In the genomic region with DNA sequence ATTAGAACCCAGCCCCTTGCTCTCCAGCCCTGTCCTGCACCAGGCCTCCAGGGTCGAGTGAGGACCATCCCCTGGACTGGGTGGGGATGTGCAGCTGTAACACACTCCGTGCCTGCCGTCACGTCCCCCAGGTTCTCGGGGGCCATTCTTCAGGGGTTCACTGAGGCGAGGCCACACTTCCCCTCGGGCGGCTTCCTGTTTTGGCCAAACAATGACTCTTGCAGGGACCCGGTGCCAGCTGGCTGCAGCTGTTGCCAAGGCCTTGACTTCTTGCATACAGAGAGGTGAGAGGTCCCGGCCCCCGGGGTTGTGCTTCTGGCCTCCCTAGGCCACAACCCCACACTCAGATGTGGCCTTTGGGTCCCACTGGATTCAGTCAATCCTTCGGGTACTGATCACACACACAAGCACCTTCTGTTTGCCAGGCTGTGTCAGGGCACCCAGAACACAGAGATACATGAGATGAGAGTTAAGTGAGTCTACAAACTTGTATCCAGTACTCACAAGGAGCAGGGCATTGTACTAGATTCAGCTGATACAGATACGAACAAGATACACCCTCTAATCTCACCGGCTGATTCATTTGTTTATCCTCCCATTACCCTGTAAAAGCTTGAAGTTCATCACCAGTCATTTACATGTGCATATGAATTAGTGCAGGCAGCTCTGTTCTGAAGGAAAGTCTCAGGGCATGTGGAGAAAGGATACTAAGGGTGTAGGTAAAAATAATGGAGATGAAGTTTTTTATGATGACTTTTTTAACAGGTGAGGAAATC, we compare ENCODE assay signal across 10 cellular contexts. TPM values are rescaled to one million over a fixed set of nuclear protein-coding genes. Genes with fewer than 3 reads are reported as not detected.
DNase-seq lines count a peak whose midpoint lies in the region; ATAC-seq and TF ChIP-seq lines count a peak whose summit lies in the region.
"Had no signal": no experiment of that assay in that cellular context is flagged by ENCODE, and none has a peak within 500 bp of the region (broad histone marks: within the 10 kb centered on the region; RNA-seq: fewer than 3 reads in every experiment).

No MANE protein-coding gene starts in this region.

- H3K36me3 Mint-ChIP-seq in activated T-cell treated with anti-CD3 and anti-CD28 coated beads, Interleukin-2, amount 50 U/mL, for 24 hours (ENCODE audit: low read depth) = no peaks in the 10 kb centered on the region
- no peaks in the 10 kb centered on the region for H3K36me3 Mint-ChIP-seq in activated B cell treated with CpG ODN at 0.5 μM for 24 hours (ENCODE audit: low read depth)
- H3K36me3 Mint-ChIP-seq: activated naive CD8-positive, alpha-beta T cell treated with anti-CD3 and anti-CD28 coated beads, Interleukin-2, amount 10 ng/mL, durations not matched to agents 7 days and 5 days had no signal

- H3K4me3 ChIP-seq in tibial artery (no peak overlapping the region), GM23248 (no peak overlapping the region), smooth muscle cell (no peak overlapping the region)

- no peaks in the 10 kb centered on the region for H3K9me2 ChIP-seq in GM23248 (ENCODE audit: insufficient read depth)

- H3K27ac ChIP-seq in tibial artery (no peak overlapping the region), GM23248 (no peak overlapping the region), smooth muscle cell (ENCODE audit: low read depth) (no peak overlapping the region)

- H3F3A ChIP-seq in GM23248 (ENCODE audit: insufficient read depth) (no peaks in the 10 kb centered on the region), smooth muscle cell (ENCODE audit: low read depth) (no peaks in the 10 kb centered on the region)

- H3K9ac ChIP-seq in GM23248 = no peak overlapping the region
- no peak overlapping the region for H3K9ac ChIP-seq in smooth muscle cell (ENCODE audit: low read depth)

- H3K4me2 ChIP-seq in GM23248 (ENCODE audit: unreplicated experiment) (no peak overlapping the region), smooth muscle cell (no peak overlapping the region)

- H3K79me2 ChIP-seq in GM23248 (ENCODE audit: insufficient read depth) (no peaks in the 10 kb centered on the region), smooth muscle cell (ENCODE audit: low read depth) (no peaks in the 10 kb centered on the region)

- H3K4me1 ChIP-seq in tibial artery (peaks cover 0 to 21% (median 7%) of the 10 kb centered on the region in 4 donors), GM23248 (ENCODE audit: insufficient read depth) (no peaks in the 10 kb centered on the region), smooth muscle cell (ENCODE audit: low read depth) (peaks cover 8% of the 10 kb centered on the region)

- 75% methylated on average over 14 of the region's 14 CpGs for WGBS in GM23248 (ENCODE audit: low coverage in 1 of 2, low lambda C conversion rate in 2 of 2, missing lambda C conversion rate in 2 of 2), 2 experiments
- 87% methylated on average over 14 of the region's 14 CpGs for WGBS in smooth muscle cell (ENCODE audit: low lambda C conversion rate)

- H3K9me3 Mint-ChIP-seq in activated T-cell treated with anti-CD3 and anti-CD28 coated beads, Interleukin-2, amount 50 U/mL, for 24 hours = no peaks in the 10 kb centered on the region
- no peaks in the 10 kb centered on the region for H3K9me3 Mint-ChIP-seq in activated B cell treated with CpG ODN at 0.5 μM for 24 hours
- H3K9me3 Mint-ChIP-seq: activated naive CD8-positive, alpha-beta T cell treated with anti-CD3 and anti-CD28 coated beads, Interleukin-2, amount 10 ng/mL, durations not matched to agents 7 days and 5 days had no signal

- H3K27me3 ChIP-seq in tibial artery (no peaks in the 10 kb centered on the region), GM23248 (replicated peaks; ENCODE audit: insufficient read depth) (peaks cover 3% of the 10 kb centered on the region; the same call in 1 of the 2 replicates), smooth muscle cell (ENCODE audit: low read depth) (no peaks in the 10 kb centered on the region)

- POLR2A ChIA-PET in activated B cell treated with CpG ODN at 0.5 μM for 24 hours (lab: Charles Lee) = interaction anchor here (1.0 to 4.2 kb wide), 6 partner anchors 8 to 49 kb away, joined by 3 to 59 read pairs (median 13); a partner anchor contains a TSS

- peaks cover 31% of the 10 kb centered on the region for H3K27me3 Mint-ChIP-seq in activated T-cell treated with anti-CD3 and anti-CD28 coated beads, Interleukin-2, amount 50 U/mL, for 24 hours
- peaks cover 9% of the 10 kb centered on the region for H3K27me3 Mint-ChIP-seq in activated B cell treated with CpG ODN at 0.5 μM for 24 hours

- peak; percentile 20 for DNase-seq in activated T-cell treated with anti-CD3 and anti-CD28 coated beads, Interleukin-2, amount 50 U/mL, for 24 hours
- no peak for DNase-seq in activated T-cell treated with anti-CD3 and anti-CD28 coated beads, Interleukin-2, amount 50 U/mL, for 1 hour
- DNase-seq in activated B cell treated with CpG ODN at 0.5 μM for 24 hours (peak; percentile 64), tibial artery (peak; percentile 77 to 81), NCI-H1417 (lab: John Stamatoyannopoulos, UW) (no peak), GM23248 (no peak), smooth muscle cell (lab: John Stamatoyannopoulos, UW; ENCODE audit: unreplicated experiment) (no peak)
- DNase-seq: activated naive CD8-positive, alpha-beta T cell treated with anti-CD3 and anti-CD28 coated beads, Interleukin-2, amount 10 ng/mL, durations not matched to agents 7 days and 5 days had no signal

- TF ChIP-seq CTCF in activated B cell treated with CpG ODN at 0.5 μM for 24 hours (IDR thresholded peaks at IDR 0.05) = no peak
- no peak for TF ChIP-seq CTCF in tibial artery (IDR thresholded peaks at IDR 0.05)
- no peak for TF ChIP-seq CTCF in smooth muscle cell (IDR thresholded peaks at IDR 0.05; ENCODE audit: borderline replicate concordance, insufficient read depth, poor library complexity, severe bottlenecking)

- no peak overlapping the region for H2AFZ ChIP-seq in GM23248
- no peak overlapping the region for H2AFZ ChIP-seq in smooth muscle cell (ENCODE audit: low read depth)

- H3K9me3 ChIP-seq in tibial artery (no peaks in the 10 kb centered on the region), GM23248 (ENCODE audit: low read depth) (no peaks in the 10 kb centered on the region), smooth muscle cell (replicated peaks; ENCODE audit: low read depth) (no peaks in the 10 kb centered on the region)

- no peak overlapping the region for H3K27ac Mint-ChIP-seq in activated T-cell treated with anti-CD3 and anti-CD28 coated beads, Interleukin-2, amount 50 U/mL, for 24 hours
- peak overlapping the region; percentile 85 for H3K27ac Mint-ChIP-seq in activated B cell treated with CpG ODN at 0.5 μM for 24 hours
- H3K27ac Mint-ChIP-seq: activated naive CD8-positive, alpha-beta T cell treated with anti-CD3 and anti-CD28 coated beads, Interleukin-2, amount 10 ng/mL, durations not matched to agents 7 days and 5 days had no signal

- no peak overlapping the region for H3K4me3 Mint-ChIP-seq in activated T-cell treated with anti-CD3 and anti-CD28 coated beads, Interleukin-2, amount 50 U/mL, for 24 hours
- peak overlapping the region; percentile 50 for H3K4me3 Mint-ChIP-seq in activated B cell treated with CpG ODN at 0.5 μM for 24 hours
- H3K4me3 Mint-ChIP-seq: activated naive CD8-positive, alpha-beta T cell treated with anti-CD3 and anti-CD28 coated beads, Interleukin-2, amount 10 ng/mL, durations not matched to agents 7 days and 5 days had no signal

- H3K4me1 Mint-ChIP-seq in activated T-cell treated with anti-CD3 and anti-CD28 coated beads, Interleukin-2, amount 50 U/mL, for 24 hours (ENCODE audit: low read depth) = peaks cover 8% of the 10 kb centered on the region
- peaks cover 67% of the 10 kb centered on the region for H3K4me1 Mint-ChIP-seq in activated B cell treated with CpG ODN at 0.5 μM for 24 hours

- intact Hi-C loops in activated B cell treated with CpG ODN at 0.5 μM for 24 hours (cut with micrococcal nuclease) (loop anchor here (1.0 to 2.0 kb wide), 2 partner anchors 8 to 35 kb away; no protein-coding TSS in a partner anchor), tibial artery (cut with DNase I; ENCODE audit: low total_unique reads) (no loop called here)

- ATAC-seq in HG03066 (IDR thresholded peaks at IDR 0.05; ENCODE audit: low read depth, unreplicated experiment) (peak; percentile 89), activated B cell treated with CpG ODN at 0.5 μM for 24 hours (ENCODE audit: low read depth) (peak; percentile 90)
- ATAC-seq: left colon had no signal

- no peaks in the 10 kb centered on the region for H3K36me3 ChIP-seq in tibial artery
- no peaks in the 10 kb centered on the region for H3K36me3 ChIP-seq in GM23248 (ENCODE audit: low read depth)
- H3K36me3 ChIP-seq in smooth muscle cell (ENCODE audit: low read depth) = no peaks in the 10 kb centered on the region

- no peaks in the 10 kb centered on the region for H4K20me1 ChIP-seq in GM23248 (ENCODE audit: insufficient read depth)
- H4K20me1 ChIP-seq in smooth muscle cell (ENCODE audit: low read depth) = no peaks in the 10 kb centered on the region

- CTCF ChIA-PET in activated B cell treated with CpG ODN at 0.5 μM for 24 hours (lab: Charles Lee) = interaction anchor here (1.1 to 1.6 kb wide), 4 partner anchors 10 to 43 kb away, joined by 3 to 6 read pairs (median 4); no protein-coding TSS in a partner anchor

- in situ Hi-C loops in GM23248 (cut with MboI) = no loop called here

RNA-seq across cellular contexts. Expression of a gene that starts 32.9 kb away (rescaled TPM):
- total RNA-seq in activated B cell treated with CpG ODN at 0.5 μM for 24 hours (25.8 and 27.8 TPM in 2 replicates), smooth muscle cell (147 and 171 TPM in 2 replicates)
- 4.2 and 7.9 TPM in 2 replicates for total RNA-seq in GM23248 (2014; rRNA removed; shearing (Covaris generic))
- polyA plus RNA-seq in GM23248 (2016; fragmentation: Nextera tagmentation; extraction: Ambion mirVana) (3.5 and 4.0 TPM in 2 replicates), smooth muscle cell (330 and 444 TPM in 2 replicates)

Comparison
In these comparisons a context has a peak if more than half of its experiments do, and no peak if none do; other contexts are left out.
1. DNase-seq: peak in activated T-cell treated with anti-CD3 and anti-CD28 coated beads, Interleukin-2, amount 50 U/mL, for 24 hours (single experiment), activated B cell treated with CpG ODN at 0.5 μM for 24 hours (single experiment) and tibial artery (2 of 2); none in activated T-cell treated with anti-CD3 and anti-CD28 coated beads, Interleukin-2, amount 50 U/mL, for 1 hour (single experiment), NCI-H1417 (0 of 3), GM23248 (single experiment) and smooth muscle cell (single experiment).